Comparison of ENCODE assay signal across 10 cellular contexts in the genomic region with DNA sequence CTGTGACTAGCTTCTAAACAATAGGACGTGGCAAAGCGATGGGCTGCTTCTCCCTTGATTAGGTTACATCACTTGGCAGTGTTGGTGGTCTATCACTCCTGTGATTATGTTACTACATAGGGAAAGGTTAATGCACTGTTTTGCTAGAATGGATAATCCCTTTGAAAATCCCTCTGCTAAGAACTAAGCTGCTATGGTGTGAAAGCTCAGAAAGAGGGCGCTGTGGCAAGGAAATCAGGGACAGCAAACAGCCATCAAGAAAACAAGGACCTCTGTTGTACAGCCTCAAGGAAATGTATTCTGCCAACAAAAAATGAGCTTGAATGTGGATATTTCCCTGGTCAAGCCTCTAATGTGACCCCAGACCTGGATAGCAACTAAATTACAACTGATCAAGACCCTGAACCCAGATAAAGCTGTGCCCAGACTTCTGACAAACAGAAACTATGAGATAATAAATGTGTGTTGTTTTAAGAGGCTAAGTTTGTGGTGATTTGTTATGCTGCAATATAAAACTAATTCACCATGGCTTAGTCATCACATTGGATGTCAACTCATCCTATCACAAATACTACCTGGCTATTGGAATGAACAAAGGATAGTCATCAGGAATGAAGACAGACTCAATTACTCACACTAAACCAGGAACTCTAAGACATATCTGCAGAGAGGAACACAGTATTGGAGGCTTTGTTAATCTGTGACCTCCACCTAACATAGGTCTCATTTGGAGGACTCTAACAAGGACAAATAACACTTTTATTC.
DNase-seq lines count a peak whose midpoint lies in the region; ATAC-seq and TF ChIP-seq lines count a peak whose summit lies in the region.
"Had no signal": no experiment of that assay in that cellular context is flagged by ENCODE, and none has a peak within 500 bp of the region (broad histone marks: within the 10 kb centered on the region; RNA-seq: fewer than 3 reads in every experiment).

No MANE protein-coding gene starts in this region.

- no peak for ATAC-seq in GM21367 (IDR thresholded peaks at IDR 0.05; ENCODE audit: unreplicated experiment)

- H3K4me3 ChIP-seq in WERI-Rb-1 (ENCODE audit: low read depth, low read length), result no peak overlapping the region
- no peak overlapping the region for H3K4me3 ChIP-seq in kidney epithelial cell (ENCODE audit: low read depth, low read length)
- H3K4me3 ChIP-seq: thyroid gland had no signal

- H3K27me3 ChIP-seq in WERI-Rb-1 (ENCODE audit: insufficient read depth, low read depth, severe bottlenecking), result no peaks in the 10 kb centered on the region
- H3K27me3 ChIP-seq in kidney epithelial cell (ENCODE audit: control insufficient read depth, insufficient read depth, low read length), result no peaks in the 10 kb centered on the region
- H3K27me3 ChIP-seq: thyroid gland had no signal

- H3K27ac ChIP-seq in WERI-Rb-1, result no peak overlapping the region
- H3K27ac ChIP-seq: thyroid gland had no signal

- peak; percentile 67; the same call in 1 of the 2 replicates for TF ChIP-seq CTCF in WERI-Rb-1 (IDR thresholded peaks at IDR 0.05; ENCODE audit: low read depth, low read length)
- peak; percentile 55 for TF ChIP-seq CTCF in kidney epithelial cell (IDR thresholded peaks at IDR 0.05; ENCODE audit: insufficient read depth, low read length, poor library complexity, severe bottlenecking)

- DNase-seq in COLO829 (ENCODE audit: low spot score) (peak; percentile 1), HK-2 (ENCODE audit: unreplicated experiment) (peak; percentile 9), WERI-Rb-1 (peak; percentile 61), kidney epithelial cell (ENCODE audit: low read depth) (peak; percentile 42), NK-92 (lab: John Stamatoyannopoulos, UW; ENCODE audit: unreplicated experiment) (no peak)
- no peak for DNase-seq in stimulated activated CD4-positive, alpha-beta T cell treated with anti-CD3 and anti-CD28 coated beads, Interleukin-2, amount 100 ng/mL, for 24 hours
- no peak for DNase-seq in activated CD4-positive, CD25-positive, alpha-beta regulatory T cell (lab: John Stamatoyannopoulos, UW)
- DNase-seq: activated CD4-positive, alpha-beta T cell treated with anti-CD3 and anti-CD28 coated beads for 1 hour had no signal

- H3K36me3 ChIP-seq in WERI-Rb-1, result no peaks in the 10 kb centered on the region
- no peaks in the 10 kb centered on the region for H3K36me3 ChIP-seq in kidney epithelial cell (ENCODE audit: control insufficient read depth, insufficient read depth, low read length)
- H3K36me3 ChIP-seq: thyroid gland had no signal

- H3K9me3 ChIP-seq in WERI-Rb-1 (ENCODE audit: severe bottlenecking), result no peaks in the 10 kb centered on the region
- H3K9me3 ChIP-seq: thyroid gland had no signal

Comparison
In these comparisons a context has a peak if more than half of its experiments do, and no peak if none do; other contexts are left out.
1. DNase-seq: peak in COLO829 (single experiment), HK-2 (single experiment), WERI-Rb-1 (single experiment) and kidney epithelial cell (single experiment); none in NK-92 (single experiment), stimulated activated CD4-positive, alpha-beta T cell treated with anti-CD3 and anti-CD28 coated beads, Interleukin-2, amount 100 ng/mL, for 24 hours (0 of 2) and activated CD4-positive, CD25-positive, alpha-beta regulatory T cell (0 of 4).